ENCODE assay signal across 8 cellular contexts in genomic region chr14:105090493-105091334, GRCh38. TPM values are rescaled to one million over a fixed set of nuclear protein-coding genes. Genes with fewer than 3 reads are reported as not detected.
A peak's percentile ranks its signal among the peaks of the same experiment; 100 is the strongest.
DNase-seq lines count a peak whose midpoint lies in the region; ATAC-seq, FAIRE-seq and TF ChIP-seq lines count a peak whose summit lies in the region.

No MANE protein-coding gene starts in this region.

- DNase-seq in Caco-2 (peak; percentile 87 to 92), NCI-H226 (peak; percentile 75), caudate nucleus (lab: John Stamatoyannopoulos, UW) (peak in 48 of 61 donors; percentile 27 to 79 (median 52)), keratinocyte (ENCODE audit: low read depth, low spot score) (no peak), cerebellar nuclear complex (lab: John Stamatoyannopoulos, UW) (no peak)
- DNase-seq in activated CD4-positive, CD25-positive, alpha-beta regulatory T cell treated with anti-CD3 and anti-CD28 coated beads, Interleukin-2, amount 50 U/mL, for 72 hours = peak; percentile 91
- DNase-seq in stimulated activated CD4-positive, alpha-beta T cell treated with anti-CD3 and anti-CD28 coated beads, Interleukin-15, amount 100 ng/mL, for 24 hours = peak; percentile 92

- peak overlapping the region; percentile 4 for H3K27ac Mint-ChIP-seq in Caco-2 (ENCODE audit: unreplicated experiment)

- CTCF ChIA-PET in Caco-2 (lab: Charles Lee) = interaction anchor here (0.6 to 1.4 kb wide), 13 partner anchors 17 to 1270 kb away, joined by 3 to 5 read pairs (median 3); partner anchors contain the start of genes BRF1, BTBD6, CDCA4 and JAG2

- H3K4me3 ChIP-seq in Caco-2 (ENCODE audit: low read depth, low read length) (no peak overlapping the region), keratinocyte (ENCODE audit: control insufficient read depth in 2 of 3, extremely low read depth in 1 of 3, insufficient read depth in 2 of 3, low read depth in 1 of 3, low read length in 3 of 3) (no peak overlapping the region)

- no peaks in the 10 kb centered on the region for H3K27me3 ChIP-seq in Caco-2 (replicated peaks; ENCODE audit: control insufficient read depth, insufficient read depth, low read length)
- peaks cover 3% of the 10 kb centered on the region for H3K27me3 ChIP-seq in keratinocyte (ENCODE audit: control insufficient read depth, extremely low read depth, insufficient read depth, low read length)

- no peak overlapping the region for H3K4me3 Mint-ChIP-seq in Caco-2 (ENCODE audit: unreplicated experiment)

- peak overlapping the region; percentile 82 for H3K4me2 ChIP-seq in keratinocyte (ENCODE audit: control insufficient read depth, extremely low read depth, insufficient read depth, low read depth, low read length)

- no peaks in the 10 kb centered on the region for H4K20me1 ChIP-seq in keratinocyte (ENCODE audit: control insufficient read depth, extremely low read depth, insufficient read depth, low read length)

- H3K4me1 Mint-ChIP-seq in Caco-2 (ENCODE audit: low read depth, unreplicated experiment) = peaks cover 6% of the 10 kb centered on the region

- H3K36me3 ChIP-seq in Caco-2 (ENCODE audit: control insufficient read depth, insufficient read depth, low read length) (no peaks in the 10 kb centered on the region), keratinocyte (ENCODE audit: control insufficient read depth in 2 of 2, extremely low read depth in 1 of 2, insufficient read depth in 2 of 2, low read length in 2 of 2) (no peaks in the 10 kb centered on the region)

- ATAC-seq in HG02678 (IDR thresholded peaks at IDR 0.05; ENCODE audit: unreplicated experiment) = peak; percentile 38

- no peaks in the 10 kb centered on the region for H3K9me1 ChIP-seq in keratinocyte (ENCODE audit: control insufficient read depth, extremely low read depth, insufficient read depth, low read length)

- H3K9me3 ChIP-seq in Caco-2 (no peaks in the 10 kb centered on the region), keratinocyte (ENCODE audit: control insufficient read depth, low read depth, low read length) (no peaks in the 10 kb centered on the region)

- H3K9me3 Mint-ChIP-seq in Caco-2 (ENCODE audit: unreplicated experiment) = no peaks in the 10 kb centered on the region

- POLR2A ChIA-PET in Caco-2 (lab: Charles Lee) = no interaction called here

- H2AFZ ChIP-seq in keratinocyte (ENCODE audit: control insufficient read depth, low read length) = no peak overlapping the region

- H3K27me3 Mint-ChIP-seq in Caco-2 (ENCODE audit: insufficient read depth, unreplicated experiment) = no peaks in the 10 kb centered on the region

- no TSS peak for BruUV-seq in Caco-2 (replicated peaks; lab: Mats Ljungman, UMichigan)

- TF ChIP-seq CTCF in Caco-2 (IDR thresholded peaks at IDR 0.05; ENCODE audit: insufficient read depth in 1 of 2, low read depth in 1 of 2, low read length in 1 of 2, severe bottlenecking in 1 of 2, unreplicated experiment in 1 of 2) (peak; percentile 89 to 90), keratinocyte (optimal IDR thresholded peaks at IDR 0.05 in 1 of 3, IDR thresholded peaks at IDR 0.05 in 1 of 3, conservative IDR thresholded peaks at IDR 0.05 in 1 of 3; ENCODE audit: extremely low read depth in 1 of 3, insufficient read depth in 2 of 3, low read length in 3 of 3) (peak in 2 of 3 experiments; percentile 97 to 98)

- intact Hi-C loops in Caco-2 (cut with micrococcal nuclease; ENCODE audit: unreplicated experiment) = no loop called here

- H3K27ac ChIP-seq in caudate nucleus (ENCODE audit: low read depth, low read length) = no peak overlapping the region
- no peak overlapping the region for H3K27ac ChIP-seq in keratinocyte (ENCODE audit: control insufficient read depth, insufficient read depth, low read length)

- H3K79me2 ChIP-seq in keratinocyte (ENCODE audit: control insufficient read depth, insufficient read depth, low read length) = no peaks in the 10 kb centered on the region

- dilution Hi-C loops in keratinocyte (cut with MboI; ENCODE audit: extremely low pct_ligation_motif_present, low sequenced_read_pairs) = no loop called here

- H3K9ac ChIP-seq in keratinocyte (ENCODE audit: control insufficient read depth, extremely low read depth, insufficient read depth, low read length) = no peak overlapping the region

- peak; percentile 61 for FAIRE-seq in keratinocyte (lab: Jason Lieb, UNC)

- H3K4me1 ChIP-seq in Caco-2 (peaks cover 69% of the 10 kb centered on the region), keratinocyte (ENCODE audit: control insufficient read depth, extremely low read depth, insufficient read depth, low read length) (peaks cover 47% of the 10 kb centered on the region)

- H3K36me3 Mint-ChIP-seq in Caco-2 (ENCODE audit: insufficient read depth, unreplicated experiment) = peaks cover 45% of the 10 kb centered on the region

RNA-seq across cellular contexts. Expression of gene GPR132, which starts 25.5 kb away (rescaled TPM):
- total RNA-seq in Caco-2 (2022) = 0.19 TPM in 1 of 2 replicates, not detected in the other
- not detected in 3 replicates for polyA plus RNA-seq in keratinocyte
- polyA plus RNA-seq in keratinocyte (2011; ENCODE audit: low read depth) = not detected
- not detected in 2 replicates for polyA plus RNA-seq in keratinocyte (2011; cell fraction: cytosol; rRNA removed)
- not detected in 2 replicates for polyA plus RNA-seq in keratinocyte (2011; cell fraction: nucleus; rRNA removed)
- polyA plus RNA-seq in keratinocyte (2012; ENCODE audit: low replicate concordance) = 0.39 and 1.2 TPM in 2 replicates
- not detected in 3 replicates for polyA minus RNA-seq in keratinocyte
- polyA minus RNA-seq in keratinocyte (2011; cell fraction: cytosol; rRNA and poly(A)+ RNA removed) = not detected
- polyA minus RNA-seq in keratinocyte (2011; cell fraction: nucleus; rRNA and poly(A)+ RNA removed) = not detected in 2 replicates

Comparison
In these comparisons a context has a peak if more than half of its experiments do, and no peak if none do; other contexts are left out.
1. DNase-seq: peak in Caco-2 (2 of 2), NCI-H226 (single experiment), activated CD4-positive, CD25-positive, alpha-beta regulatory T cell treated with anti-CD3 and anti-CD28 coated beads, Interleukin-2, amount 50 U/mL, for 72 hours (single experiment), caudate nucleus (48 of 61) and stimulated activated CD4-positive, alpha-beta T cell treated with anti-CD3 and anti-CD28 coated beads, Interleukin-15, amount 100 ng/mL, for 24 hours (single experiment); none in keratinocyte (single experiment) and cerebellar nuclear complex (0 of 2).